Comparison of ENCODE assay signal across 2 cellular contexts in genomic region chr18:10213526-10213925, GRCh38.
A peak's percentile ranks its signal among the peaks of the same experiment; 100 is the strongest.
TF ChIP-seq lines count a peak whose summit lies in the region.

No MANE protein-coding gene starts in this region.

TF ChIP-seq in IMR-90, 13 proteins besides CTCF, POLR2A, EP300 and RAD21:
- TF ChIP-seq BHLHE40 (IDR thresholded peaks at IDR 0.05; ENCODE audit: low read depth, low read length) (no peak), CEBPB (IDR thresholded peaks at IDR 0.05; ENCODE audit: low read depth, low read length) (peak; percentile 26; the same call in 1 of the 2 replicates)

TF ChIP-seq in HEK293T, 16 proteins besides CTCF, POLR2A, EP300 and RAD21:
- TF ChIP-seq HDGF (IDR thresholded peaks at IDR 0.05; ENCODE audit: borderline replicate concordance) = no peak
- TF ChIP-seq TARDBP (IDR thresholded peaks at IDR 0.05) = no peak
- no peak for TF ChIP-seq ELF4 (IDR thresholded peaks at IDR 0.05)
- TF ChIP-seq CTBP1 (IDR thresholded peaks at IDR 0.05; ENCODE audit: borderline replicate concordance) = no peak
- TF ChIP-seq L3MBTL2 (conservative IDR thresholded peaks at IDR 0.05) = no peak
- no peak for TF ChIP-seq LEF1 (IDR thresholded peaks at IDR 0.05; ENCODE audit: borderline replicate concordance)
